Comparison of ENCODE assay signal across 1 cellular context in genomic region chr6:132719736-132720448, GRCh38.
A peak's percentile ranks its signal among the peaks of the same experiment; 100 is the strongest.
TF ChIP-seq lines count a peak whose summit lies in the region.

No MANE protein-coding gene starts in this region.

TF ChIP-seq in HepG2, 621 proteins besides CTCF, POLR2A, EP300 and RAD21 (continued from another document):
- TF ChIP-seq MED1 (CRISPR knock-in tag; IDR thresholded peaks at IDR 0.05) (peak; percentile 49), PPARG (CRISPR knock-in tag; conservative IDR thresholded peaks at IDR 0.05) (peak; percentile 98), MEIS2 (CRISPR knock-in tag; IDR thresholded peaks at IDR 0.05) (no peak), AHDC1 (CRISPR knock-in tag; IDR thresholded peaks at IDR 0.05; ENCODE audit: borderline replicate concordance) (peak; percentile 35; the same call in 1 of the 2 replicates), HNF4A (CRISPR knock-in tag; IDR thresholded peaks at IDR 0.05) (no peak), SPEN (CRISPR knock-in tag; IDR thresholded peaks at IDR 0.05; ENCODE audit: low read depth) (0 out of 2 replicates have a peak, but pooled peaks have one; percentile 22)
